Comparison of ENCODE assay signal across 31 cellular contexts in genomic region chr5:99747342-99747741, GRCh38.
DNase-seq lines count a peak whose midpoint lies in the region; ATAC-seq and TF ChIP-seq lines count a peak whose summit lies in the region.
"Had no signal": no experiment of that assay in that cellular context is flagged by ENCODE, and none has a peak within 500 bp of the region (broad histone marks: within the 10 kb centered on the region; RNA-seq: fewer than 3 reads in every experiment).

No MANE protein-coding gene starts in this region.

- 94% methylated on average over 4 of the region's 4 CpGs for WGBS in transverse colon (ENCODE audit: low coverage in 1 of 2), 2 donors

- H3K9me2 ChIP-seq in GM23338 (ENCODE audit: insufficient read depth) = no peaks in the 10 kb centered on the region

- peaks cover 10% of the 10 kb centered on the region; the same call in 2 of the 3 replicates for H3K9me3 Mint-ChIP-seq in GM23338

- no peaks in the 10 kb centered on the region for H3F3A ChIP-seq in GM23338 (replicated peaks; ENCODE audit: low read depth)

- no peak for TF ChIP-seq EP300 in transverse colon (IDR thresholded peaks at IDR 0.05; ENCODE audit: low read depth)

- in situ Hi-C loops in transverse colon (cut with MboI; ENCODE audit: low pct_ligation_motif_present in 1 of 4, low pct_unique_long_range_greater_than_20kb in 1 of 4, low sequenced_read_pairs in 3 of 4) = no loop called here

- no peaks in the 10 kb centered on the region for H3K79me2 ChIP-seq in GM23338 (replicated peaks; ENCODE audit: insufficient read depth)

- H3K36me3 ChIP-seq in GM23338 (ENCODE audit: insufficient read depth) = no peaks in the 10 kb centered on the region; the same call in 1 of the 2 replicates
- H3K36me3 ChIP-seq in HEK293 (ENCODE audit: control insufficient read depth in 2 of 2, insufficient read depth in 1 of 2, low read length in 2 of 2) = no peaks in the 10 kb centered on the region
- H3K36me3 ChIP-seq in transverse colon = no peaks in the 10 kb centered on the region
- H3K36me3 ChIP-seq: BE2C; BLaER1; BLaER1 treated with 17β-estradiol and CSF1 and Interleukin-3, amounts not matched to agents 10 nM and 100 nM had no signal

- POLR2A ChIA-PET in HEK293 (lab: Yijun Ruan, JAX) = no interaction called here

- H2AFZ ChIP-seq in GM23338 = no peak overlapping the region

- DNase-seq in GM23338 (ENCODE audit: low spot score) (peak; percentile 5), NCI-H146 (lab: John Stamatoyannopoulos, UW) (no peak), transverse colon (no peak)
- DNase-seq: 8988T; ACHN; AML-193; BE2C; C1 segment of cervical spinal cord; Caco-2; Calu3; CD4-positive, alpha-beta memory T cell; CD4-positive, alpha-beta T cell; CD4-positive, CD25-positive, alpha-beta regulatory T cell; CD8-positive, alpha-beta memory T cell; CD8-positive, alpha-beta T cell; COR-L47; DMS 273 treated with DMSO at 0.1 percent for 48 hours; DMS153; DMS53; DMS79; DMS79 treated with DMSO at 0.1 percent for 48 hours; DND-41; EL had no signal

- intact Hi-C loops in transverse colon (cut with DNase I; ENCODE audit: low total_unique reads) = no loop called here

- no peaks in the 10 kb centered on the region; the same call in 2 of the 3 replicates for H3K36me3 Mint-ChIP-seq in GM23338 (ENCODE audit: low read depth)
- H3K36me3 Mint-ChIP-seq: CD14-positive monocyte; CD4-positive, alpha-beta memory T cell; CD4-positive, CD25-positive, alpha-beta regulatory T cell; CD8-positive, alpha-beta memory T cell; CD8-positive, alpha-beta T cell had no signal

- no peaks in the 10 kb centered on the region for H3K27me3 Mint-ChIP-seq in GM23338 (ENCODE audit: insufficient read depth, low read depth, poor library complexity)
- H3K27me3 Mint-ChIP-seq: B cell; CD4-positive, alpha-beta T cell; CD4-positive, CD25-positive, alpha-beta regulatory T cell; CD8-positive, alpha-beta memory T cell had no signal

- H3K4me2 ChIP-seq in GM23338 = no peak overlapping the region
- H3K4me2 ChIP-seq: A549; BLaER1; BLaER1 treated with 17β-estradiol and CSF1 and Interleukin-3, amounts not matched to agents 10 nM and 100 nM had no signal

- no peaks in the 10 kb centered on the region for H3K9me3 ChIP-seq in HEK293 (ENCODE audit: control insufficient read depth, insufficient read depth, low read depth, low read length)
- H3K9me3 ChIP-seq in transverse colon = no peaks in the 10 kb centered on the region
- H3K9me3 ChIP-seq: BE2C, BLaER1, Caco-2 had no signal

- H3K4me3 ChIP-seq in GM23338 = no peak overlapping the region
- H3K4me3 ChIP-seq in HEK293 (ENCODE audit: low read depth, low read length) = no peak overlapping the region
- H3K4me3 ChIP-seq in transverse colon = no peak overlapping the region
- H3K4me3 ChIP-seq: A549; BLaER1; BLaER1 treated with 17β-estradiol and CSF1 and Interleukin-3, amounts not matched to agents 10 nM and 100 nM had no signal

- no peak overlapping the region for H3K27ac ChIP-seq in GM23338 (ENCODE audit: low read depth)
- no peak overlapping the region for H3K27ac ChIP-seq in HEK293 (ENCODE audit: extremely low read depth, low read depth, low read length)
- H3K27ac ChIP-seq in transverse colon = no peak overlapping the region
- H3K27ac ChIP-seq: 22Rv1; A549; BLaER1; BLaER1 treated with 17β-estradiol and CSF1 and Interleukin-3, amounts not matched to agents 10 nM and 100 nM; C4-2B had no signal

- H3K4me1 ChIP-seq in GM23338 (ENCODE audit: insufficient read depth) (no peaks in the 10 kb centered on the region), HEK293 (ENCODE audit: control insufficient read depth, insufficient read depth, low read length) (no peaks in the 10 kb centered on the region), transverse colon (no peaks in the 10 kb centered on the region)
- H3K4me1 ChIP-seq: A549; BE2C; BLaER1; BLaER1 treated with 17β-estradiol and CSF1 and Interleukin-3, amounts not matched to agents 10 nM and 100 nM; Caco-2 had no signal

- H3K27ac Mint-ChIP-seq in GM23338 = no peak overlapping the region
- H3K27ac Mint-ChIP-seq: B cell; CD14-positive monocyte; CD4-positive, alpha-beta T cell; CD4-positive, CD25-positive, alpha-beta regulatory T cell; CD8-positive, alpha-beta memory T cell; CD8-positive, alpha-beta T cell had no signal

- CTCF ChIA-PET in HEK293 (lab: Yijun Ruan, JAX) = interaction anchor here (0.5 kb wide), 1 partner anchor 106 kb away, joined by 4 read pairs; no protein-coding TSS in a partner anchor

- ATAC-seq in GM23338 = no peak
- ATAC-seq: A549; CD8-positive, alpha-beta T cell had no signal

- TF ChIP-seq CTCF in GM23338 (conservative IDR thresholded peaks at IDR 0.05; ENCODE audit: low read depth in 2 of 2) (no peak), HEK293 (tag by site-specific recombination; IDR thresholded peaks at IDR 0.05) (no peak), transverse colon (IDR thresholded peaks at IDR 0.05) (no peak)

- H4K20me1 ChIP-seq in GM23338 (replicated peaks; ENCODE audit: insufficient read depth) = no peaks in the 10 kb centered on the region
- H4K20me1 ChIP-seq: BLaER1; BLaER1 treated with 17β-estradiol and CSF1 and Interleukin-3, amounts not matched to agents 10 nM and 100 nM had no signal

- no peak for TF ChIP-seq POLR2A in transverse colon (IDR thresholded peaks at IDR 0.05)

- no peaks in the 10 kb centered on the region for H3K4me1 Mint-ChIP-seq in GM23338
- H3K4me1 Mint-ChIP-seq: B cell; CD14-positive monocyte; CD4-positive, alpha-beta memory T cell; CD4-positive, CD25-positive, alpha-beta regulatory T cell; CD8-positive, alpha-beta memory T cell had no signal

- H3K4me3 Mint-ChIP-seq in GM23338 = no peak overlapping the region
- H3K4me3 Mint-ChIP-seq: B cell; CD14-positive monocyte; CD4-positive, alpha-beta memory T cell; CD4-positive, alpha-beta T cell; CD4-positive, CD25-positive, alpha-beta regulatory T cell; CD8-positive, alpha-beta memory T cell; CD8-positive, alpha-beta T cell had no signal

- H3K27me3 ChIP-seq in GM23338 (ENCODE audit: insufficient read depth) (no peaks in the 10 kb centered on the region), transverse colon (no peaks in the 10 kb centered on the region)
- H3K27me3 ChIP-seq: BE2C; BLaER1; BLaER1 treated with 17β-estradiol and CSF1 and Interleukin-3, amounts not matched to agents 10 nM and 100 nM had no signal

TF ChIP-seq in GM23338, 12 proteins besides CTCF, POLR2A, EP300 and RAD21 (continues in another document):
- TF ChIP-seq EZH2phosphoT487 (IDR thresholded peaks at IDR 0.05; ENCODE audit: unreplicated experiment) = no peak

TF ChIP-seq in HEK293, 187 proteins besides CTCF, POLR2A, EP300 and RAD21:
- TF ChIP-seq ZNF548 (tag by site-specific recombination; IDR thresholded peaks at IDR 0.05) (no peak), SETDB1 (IDR thresholded peaks at IDR 0.05; ENCODE audit: insufficient read length, low read length) (peak; percentile 91), PRDM1 (tag by site-specific recombination; IDR thresholded peaks at IDR 0.05) (0 out of 2 replicates have a peak, but pooled peaks have one; percentile 6)
